15 cellular contexts compared by ENCODE assay signal in genomic region chr10:133648872-133649455, GRCh38. TPM values are rescaled to one million over a fixed set of nuclear protein-coding genes. Genes with fewer than 3 reads are reported as not detected.
"Had no signal": no experiment of that assay in that cellular context is flagged by ENCODE, and none has a peak within 500 bp of the region (broad histone marks: within the 10 kb centered on the region; RNA-seq: fewer than 3 reads in every experiment).

No MANE protein-coding gene starts in this region.

RNA-seq across cellular contexts. Expression of gene FRG2B, which starts 22.4 kb away (rescaled TPM):
- total RNA-seq: activated CD4-positive, alpha-beta memory T cell treated with anti-CD3 and anti-CD28 coated beads for 36 hours; activated CD8-positive, alpha-beta memory T cell treated with anti-CD3 and anti-CD28 coated beads, Interleukin-2, amount 10 ng/mL, durations not matched to agents 7 days and 5 days; activated naive CD8-positive, alpha-beta T cell treated with anti-CD3 and anti-CD28 coated beads, Interleukin-2, amount 10 ng/mL, durations not matched to agents 7 days and 5 days; bronchial epithelial cell; colonic mucosa; dorsolateral prefrontal cortex; esophagus muscularis mucosa; gastrocnemius medialis; left cardiac atrium; mammary epithelial cell; mesothelial cell of epicardium; natural killer cell; osteoblast; progenitor cell of endocrine pancreas; urinary bladder had no signal
